In genomic region chr17:21613071-21613429, GRCh38 we compare ENCODE assay signal across 24 cellular contexts.
DNase-seq lines count a peak whose midpoint lies in the region; ATAC-seq and TF ChIP-seq lines count a peak whose summit lies in the region.
"Had no signal": no experiment of that assay in that cellular context is flagged by ENCODE, and none has a peak within 500 bp of the region (broad histone marks: within the 10 kb centered on the region; RNA-seq: fewer than 3 reads in every experiment).

No MANE protein-coding gene starts in this region.

- H3K36me3 ChIP-seq in testis (ENCODE audit: low read depth, missing control alignments): no peaks in the 10 kb centered on the region
- H3K36me3 ChIP-seq: BLaER1 treated with 17β-estradiol and CSF1 and Interleukin-3, amounts not matched to agents 10 nM and 100 nM had no signal

- peaks cover 10% of the 10 kb centered on the region for H3K36me3 Mint-ChIP-seq in endothelial cell (ENCODE audit: low read depth, unreplicated experiment)
- H3K36me3 Mint-ChIP-seq: CD8-positive, alpha-beta T cell had no signal

- TF ChIP-seq CTCF in GM12872 (IDR thresholded peaks at IDR 0.05; ENCODE audit: insufficient read depth, low read depth, low read length): 0 out of 3 replicates have a peak, but pooled peaks have one; percentile 8
- no peak for TF ChIP-seq CTCF in endothelial cell (IDR thresholded peaks at IDR 0.05; ENCODE audit: unreplicated experiment)
- no peak for TF ChIP-seq CTCF in testis (IDR thresholded peaks at IDR 0.05)

- H3K27ac Mint-ChIP-seq in endothelial cell (ENCODE audit: unreplicated experiment): no peak overlapping the region
- H3K27ac Mint-ChIP-seq: B cell; CD4-positive, alpha-beta T cell; CD8-positive, alpha-beta T cell had no signal

- peak overlapping the region; percentile 15 to 48 for H3K4me3 ChIP-seq in testis
- H3K4me3 ChIP-seq: BLaER1 treated with 17β-estradiol and CSF1 and Interleukin-3, amounts not matched to agents 10 nM and 100 nM had no signal

- H3K9me3 Mint-ChIP-seq in endothelial cell (ENCODE audit: unreplicated experiment): peaks cover 23% of the 10 kb centered on the region
- H3K9me3 Mint-ChIP-seq: CD4-positive, alpha-beta T cell; CD8-positive, alpha-beta T cell had no signal

- no peak for TF ChIP-seq POLR2A in testis (IDR thresholded peaks at IDR 0.05)

- ATAC-seq in GM19455 (IDR thresholded peaks at IDR 0.05; ENCODE audit: unreplicated experiment): no peak
- ATAC-seq: CD8-positive, alpha-beta T cell had no signal

- no peak overlapping the region for H3K27ac ChIP-seq in testis
- H3K27ac ChIP-seq: BLaER1 treated with 17β-estradiol and CSF1 and Interleukin-3, amounts not matched to agents 10 nM and 100 nM; C4-2B had no signal

- peaks cover 12% of the 10 kb centered on the region for H3K27me3 Mint-ChIP-seq in endothelial cell (ENCODE audit: unreplicated experiment)

- DNase-seq in endothelial cell (ENCODE audit: low spot score) (no peak), testis (no peak), AG20443 (ENCODE audit: low spot score) (no peak), T-helper 2 cell (no peak), NCI-H510A treated with DMSO at 0.1 percent for 48 hours (lab: John Stamatoyannopoulos, UW) (no peak)
- DNase-seq: 8988T; ACHN; AML-193; Caco-2; Calu3; CD4-positive, alpha-beta T cell; CD8-positive, alpha-beta T cell; DMS 273 treated with DMSO at 0.1 percent for 48 hours; DMS153; DMS53; DMS79; DND-41; EL; GDM1 had no signal

- no peaks in the 10 kb centered on the region for H3K27me3 ChIP-seq in testis
- H3K27me3 ChIP-seq: BLaER1 treated with 17β-estradiol and CSF1 and Interleukin-3, amounts not matched to agents 10 nM and 100 nM had no signal

- WGBS in testis, 2 donors: 75 to 89% methylated on average over 5 to 8 of the region's 8 CpGs

- peak overlapping the region; percentile 33 for H3K4me3 Mint-ChIP-seq in endothelial cell (ENCODE audit: unreplicated experiment)
- H3K4me3 Mint-ChIP-seq: B cell; CD4-positive, alpha-beta T cell; CD8-positive, alpha-beta T cell had no signal

- H3K4me1 ChIP-seq in testis: no peaks in the 10 kb centered on the region
- H3K4me1 ChIP-seq: BLaER1 treated with 17β-estradiol and CSF1 and Interleukin-3, amounts not matched to agents 10 nM and 100 nM; Caco-2 had no signal

- intact Hi-C loops in testis (cut with DNase I; ENCODE audit: low total_unique reads): no loop called here

- H3K4me1 Mint-ChIP-seq in endothelial cell (ENCODE audit: unreplicated experiment): no peaks in the 10 kb centered on the region
- H3K4me1 Mint-ChIP-seq: B cell had no signal

- H3K9me3 ChIP-seq in testis: no peaks in the 10 kb centered on the region
- H3K9me3 ChIP-seq: Caco-2 had no signal
